13 cellular contexts compared by ENCODE assay signal in genomic region chr3:71045917-71046282, GRCh38.
DNase-seq lines count a peak whose midpoint lies in the region; ATAC-seq lines count a peak whose summit lies in the region.
"Had no signal": no experiment of that assay in that cellular context is flagged by ENCODE, and none has a peak within 500 bp of the region (broad histone marks: within the 10 kb centered on the region; RNA-seq: fewer than 3 reads in every experiment).

No MANE protein-coding gene starts in this region.

- no peaks in the 10 kb centered on the region for H3K9me2 ChIP-seq in GM23248 (ENCODE audit: insufficient read depth)
- H3K9me2 ChIP-seq: SK-N-SH had no signal

- DNase-seq in activated CD4-positive, CD25-positive, alpha-beta regulatory T cell (lab: John Stamatoyannopoulos, UW): no peak
- DNase-seq in activated T-helper 1 cell treated with anti-CD3 and anti-CD28 coated beads, Interleukin-12 subunit alpha, Interleukin-12 subunit beta, Interleukin-2, Interleukin-4 antibody, amounts not matched to agents 30 ng/mL and 10 ng/mL and 1 ng/mL, durations not matched to agents 14 hours and 24 hours and 36 hours (ENCODE audit: low spot score): no peak
- DNase-seq in trophoblast cell (no peak), GM23248 (no peak), OCI-M1 (lab: John Stamatoyannopoulos, UW) (no peak), hippocampal formation (lab: John Stamatoyannopoulos, UW) (no peak)
- DNase-seq: dermis blood vessel endothelial cell, NCI-H526, SK-N-SH had no signal

- no peak overlapping the region for H2AFZ ChIP-seq in trophoblast cell (ENCODE audit: insufficient read depth, low read length, poor library complexity)
- H2AFZ ChIP-seq in GM23248: no peak overlapping the region

- H3K9me3 ChIP-seq in trophoblast cell (ENCODE audit: insufficient read depth, low read depth, low read length) (no peaks in the 10 kb centered on the region), GM23248 (ENCODE audit: low read depth) (no peaks in the 10 kb centered on the region)
- H3K9me3 ChIP-seq: SK-N-SH had no signal

- no peaks in the 10 kb centered on the region for H3K79me2 ChIP-seq in trophoblast cell (ENCODE audit: control insufficient read depth, insufficient read depth, low read length, poor library complexity)
- H3K79me2 ChIP-seq in GM23248 (ENCODE audit: insufficient read depth): peaks cover 100% of the 10 kb centered on the region

- H3K36me3 ChIP-seq in trophoblast cell (ENCODE audit: control insufficient read depth in 1 of 2, insufficient read depth in 2 of 2, low read length in 2 of 2) (peaks cover 0 to 1% of the 10 kb centered on the region in 2 experiments), GM23248 (ENCODE audit: low read depth) (peaks cover 74% of the 10 kb centered on the region)

- H4K12ac ChIP-seq in trophoblast cell (ENCODE audit: low read depth, low read length): no peak overlapping the region

- intact Hi-C loops in activated T-helper 1 cell treated with anti-CD3 and anti-CD28 coated beads, Interleukin-12 subunit alpha, Interleukin-12 subunit beta, Interleukin-2, Interleukin-4 antibody, amounts not matched to agents 30 ng/mL and 10 ng/mL and 1 ng/mL, durations not matched to agents 14 hours and 24 hours and 36 hours (cut with micrococcal nuclease): loop anchor here (1.0 kb wide), 4 partner anchors 11 to 41 kb away; no protein-coding TSS in a partner anchor

- H3K4me1 ChIP-seq in trophoblast cell (ENCODE audit: control insufficient read depth in 1 of 2, insufficient read depth in 2 of 2, low read length in 2 of 2) (peaks cover 0 to 3% of the 10 kb centered on the region in 2 experiments), GM23248 (ENCODE audit: insufficient read depth) (no peaks in the 10 kb centered on the region)

- H3K9ac ChIP-seq in trophoblast cell (ENCODE audit: low read length) (no peak overlapping the region), GM23248 (no peak overlapping the region)
- H3K9ac ChIP-seq: KMS-11, SK-N-SH had no signal

- peak overlapping the region; percentile 62 for H3K27ac Mint-ChIP-seq in activated T-helper 1 cell treated with anti-CD3 and anti-CD28 coated beads, Interleukin-12 subunit alpha, Interleukin-12 subunit beta, Interleukin-2, Interleukin-4 antibody, amounts not matched to agents 30 ng/mL and 10 ng/mL and 1 ng/mL, durations not matched to agents 14 hours and 24 hours and 36 hours

- H3K9me3 Mint-ChIP-seq in activated T-helper 1 cell treated with anti-CD3 and anti-CD28 coated beads, Interleukin-12 subunit alpha, Interleukin-12 subunit beta, Interleukin-2, Interleukin-4 antibody, amounts not matched to agents 30 ng/mL and 10 ng/mL and 1 ng/mL, durations not matched to agents 14 hours and 24 hours and 36 hours: no peaks in the 10 kb centered on the region

- H3K23ac ChIP-seq in trophoblast cell (ENCODE audit: low read length): peak overlapping the region; percentile 73

- no peaks in the 10 kb centered on the region for H3K79me1 ChIP-seq in trophoblast cell (ENCODE audit: low read length)

- H2BK120ac ChIP-seq in trophoblast cell (ENCODE audit: insufficient read depth, low read length, poor library complexity): no peak overlapping the region

- WGBS in trophoblast cell (ENCODE audit: extremely low coverage, insufficient coverage, insufficient read length): no CpG with 5 or more reads among the region's 1 CpG
- 87 to 97% methylated on average over 1 of the region's 1 CpG for WGBS in GM23248 (ENCODE audit: low coverage in 1 of 2, low lambda C conversion rate in 2 of 2, missing lambda C conversion rate in 2 of 2), 2 experiments

- H4K91ac ChIP-seq in trophoblast cell (ENCODE audit: low read depth, low read length): no peak overlapping the region

- no peak overlapping the region for H2BK12ac ChIP-seq in trophoblast cell (ENCODE audit: low read length)

- H3K27me3 ChIP-seq in trophoblast cell (ENCODE audit: insufficient read depth, low read length) (no peaks in the 10 kb centered on the region), GM23248 (replicated peaks; ENCODE audit: insufficient read depth) (no peaks in the 10 kb centered on the region)

- H3K4me3 ChIP-seq in trophoblast cell (ENCODE audit: low read depth, low read length): no peak overlapping the region
- H3K4me3 ChIP-seq in GM23248: no peak overlapping the region
- H3K4me3 ChIP-seq: skin epidermis had no signal

- H4K8ac ChIP-seq in trophoblast cell (ENCODE audit: low read depth, low read length): no peak overlapping the region

- no peak overlapping the region for H3K4me2 ChIP-seq in trophoblast cell (ENCODE audit: low read length)
- H3K4me2 ChIP-seq in GM23248 (ENCODE audit: unreplicated experiment): no peak overlapping the region
- H3K4me2 ChIP-seq: KMS-11, SK-N-SH had no signal

- no peak overlapping the region for H3K4ac ChIP-seq in trophoblast cell (ENCODE audit: low read depth, low read length)

- H3K27ac ChIP-seq in trophoblast cell (ENCODE audit: low read depth, low read length): no peak overlapping the region
- no peak overlapping the region for H3K27ac ChIP-seq in GM23248
- H3K27ac ChIP-seq: KMS-11 had no signal

- peaks cover 2% of the 10 kb centered on the region for H3K27me3 Mint-ChIP-seq in activated T-helper 1 cell treated with anti-CD3 and anti-CD28 coated beads, Interleukin-12 subunit alpha, Interleukin-12 subunit beta, Interleukin-2, Interleukin-4 antibody, amounts not matched to agents 30 ng/mL and 10 ng/mL and 1 ng/mL, durations not matched to agents 14 hours and 24 hours and 36 hours (ENCODE audit: insufficient read depth)

- H4K20me1 ChIP-seq in GM23248 (ENCODE audit: insufficient read depth): no peaks in the 10 kb centered on the region

- peaks cover 58% of the 10 kb centered on the region for H3K4me1 Mint-ChIP-seq in activated T-helper 1 cell treated with anti-CD3 and anti-CD28 coated beads, Interleukin-12 subunit alpha, Interleukin-12 subunit beta, Interleukin-2, Interleukin-4 antibody, amounts not matched to agents 30 ng/mL and 10 ng/mL and 1 ng/mL, durations not matched to agents 14 hours and 24 hours and 36 hours (ENCODE audit: low read depth)

- no peak overlapping the region for H3K18ac ChIP-seq in trophoblast cell (ENCODE audit: low read length)

- peak; percentile 12 to 15 for ATAC-seq in activated CD4-positive, CD25-positive, alpha-beta regulatory T cell treated with anti-CD3 and anti-CD28 coated beads, Interleukin-2, amount 50 U/mL, for 24 hours
- ATAC-seq in HG02759 (IDR thresholded peaks at IDR 0.05; ENCODE audit: unreplicated experiment): peak; percentile 73

- peaks cover 69% of the 10 kb centered on the region for H3K36me3 Mint-ChIP-seq in activated T-helper 1 cell treated with anti-CD3 and anti-CD28 coated beads, Interleukin-12 subunit alpha, Interleukin-12 subunit beta, Interleukin-2, Interleukin-4 antibody, amounts not matched to agents 30 ng/mL and 10 ng/mL and 1 ng/mL, durations not matched to agents 14 hours and 24 hours and 36 hours (ENCODE audit: low read depth)

- H3K4me3 Mint-ChIP-seq in activated T-helper 1 cell treated with anti-CD3 and anti-CD28 coated beads, Interleukin-12 subunit alpha, Interleukin-12 subunit beta, Interleukin-2, Interleukin-4 antibody, amounts not matched to agents 30 ng/mL and 10 ng/mL and 1 ng/mL, durations not matched to agents 14 hours and 24 hours and 36 hours: no peak overlapping the region

- no peak overlapping the region for H3K14ac ChIP-seq in trophoblast cell (ENCODE audit: low read length)

- H3F3A ChIP-seq in GM23248 (ENCODE audit: insufficient read depth): peaks cover 9% of the 10 kb centered on the region; the same call in 1 of the 2 replicates

- H2AK5ac ChIP-seq in trophoblast cell (ENCODE audit: low read length): no peak overlapping the region

- no peak overlapping the region for H2BK5ac ChIP-seq in trophoblast cell (ENCODE audit: low read depth, low read length, poor library complexity)

- in situ Hi-C loops in GM23248 (cut with MboI): no loop called here
